ENCODE assay signal across 7 cellular contexts in the genomic region with DNA sequence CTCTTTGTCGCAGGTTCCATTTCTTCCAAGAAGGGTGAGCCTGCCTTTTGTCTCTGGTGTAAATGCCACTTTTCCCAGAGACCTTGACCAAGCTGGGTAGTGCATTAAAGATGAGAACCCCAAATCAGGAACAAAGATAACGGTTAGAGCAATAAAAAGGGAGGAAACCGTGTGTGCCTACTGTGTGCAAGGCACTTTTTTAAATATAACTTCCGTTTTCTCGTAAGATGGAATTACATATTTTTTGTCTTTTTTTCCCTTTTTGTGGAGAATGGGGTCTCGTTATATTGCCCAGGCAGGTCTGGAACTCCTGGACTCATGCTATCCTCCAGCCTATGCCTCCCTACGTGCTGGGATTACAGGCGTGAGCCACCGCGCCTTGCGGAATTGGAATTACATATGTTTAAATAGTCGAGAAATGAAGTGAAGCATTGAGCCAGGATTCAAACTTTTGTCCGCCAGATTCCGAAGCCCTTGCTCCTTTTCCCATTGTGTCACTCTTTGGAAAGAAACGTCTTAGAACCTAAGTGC. TPM values are rescaled to one million over a fixed set of nuclear protein-coding genes. Genes with fewer than 3 reads are reported as not detected.
DNase-seq lines count a peak whose midpoint lies in the region; ATAC-seq and TF ChIP-seq lines count a peak whose summit lies in the region.

No MANE protein-coding gene starts in this region.

- H3K27me3 ChIP-seq in right cardiac atrium (ENCODE audit: control insufficient read depth, insufficient read depth): no peaks in the 10 kb centered on the region

- ATAC-seq in WTC11: no peak
- no peak for ATAC-seq in right cardiac atrium
- ATAC-seq in stimulated activated effector memory CD8-positive, alpha-beta T cell treated with anti-CD3 and anti-CD28 coated beads, Interleukin-12 subunit alpha, Interleukin-12 subunit beta, amount 100 ng/mL, for 72 hours: no peak
- no peak for ATAC-seq in GM21528 (IDR thresholded peaks at IDR 0.05; ENCODE audit: low FRiP score, unreplicated experiment)
- ATAC-seq in HG03097 (IDR thresholded peaks at IDR 0.05; ENCODE audit: low FRiP score, unreplicated experiment): no peak
- no peak for ATAC-seq in GM21825 (IDR thresholded peaks at IDR 0.05; ENCODE audit: unreplicated experiment)

- DNase-seq in WTC11 (ENCODE audit: low spot score) (no peak), right cardiac atrium (no peak)
- no peak for DNase-seq in stimulated activated effector memory CD8-positive, alpha-beta T cell treated with anti-CD3 and anti-CD28 coated beads, Interleukin-12 subunit alpha, Interleukin-12 subunit beta, amount 100 ng/mL, for 72 hours (ENCODE audit: low spot score in 2 of 2)

- POLR2A ChIA-PET in HEK293 (lab: Yijun Ruan, JAX) (interaction anchor here (3.6 kb wide), 1 partner anchor 17 kb away, joined by 47 read pairs; no protein-coding TSS in a partner anchor), WTC11 (lab: Charles Lee) (interaction anchor here (2.3 kb wide), 1 partner anchor 36 kb away, joined by 8 read pairs; no protein-coding TSS in a partner anchor)

- no peaks in the 10 kb centered on the region for H3K27me3 Mint-ChIP-seq in WTC11 (ENCODE audit: low read depth)

- TF ChIP-seq CTCF in HEK293 (tag by site-specific recombination; IDR thresholded peaks at IDR 0.05) (no peak), WTC11 (IDR thresholded peaks at IDR 0.05) (no peak)

- peak overlapping the region; percentile 98 for H3K4me3 Mint-ChIP-seq in WTC11
- peak overlapping the region; percentile 100 for H3K4me3 Mint-ChIP-seq in stimulated activated effector memory CD8-positive, alpha-beta T cell treated with anti-CD3 and anti-CD28 coated beads, Interleukin-12 subunit alpha, Interleukin-12 subunit beta, amount 100 ng/mL, for 72 hours

- peaks cover 7% of the 10 kb centered on the region for H3K36me3 Mint-ChIP-seq in WTC11
- peaks cover 46% of the 10 kb centered on the region for H3K36me3 Mint-ChIP-seq in stimulated activated effector memory CD8-positive, alpha-beta T cell treated with anti-CD3 and anti-CD28 coated beads, Interleukin-12 subunit alpha, Interleukin-12 subunit beta, amount 100 ng/mL, for 72 hours

- H3K27ac ChIP-seq in HEK293 (ENCODE audit: extremely low read depth, low read depth, low read length) (peak overlapping the region; percentile 51), right cardiac atrium (ENCODE audit: low read length) (peak overlapping the region; percentile 88)

- H3K4me1 ChIP-seq in HEK293 (ENCODE audit: control insufficient read depth, insufficient read depth, low read length): peaks cover 12% of the 10 kb centered on the region; the same call in 1 of the 2 replicates
- peaks cover 2% of the 10 kb centered on the region for H3K4me1 ChIP-seq in right cardiac atrium (ENCODE audit: control insufficient read depth, insufficient read depth, low read length)

- CTCF ChIA-PET in HEK293 (lab: Yijun Ruan, JAX): interaction anchor here (1.0 to 5.3 kb wide), 9 partner anchors 10 to 120 kb away, joined by 4 to 73 read pairs (median 13); a partner anchor contains a TSS
- CTCF ChIA-PET in WTC11 (lab: Charles Lee): interaction anchor here (1.1 to 3.1 kb wide), 2 partner anchors 17 to 34 kb away, joined by 6 to 35 read pairs; a partner anchor contains a TSS

- peak overlapping the region; percentile 97 for H3K27ac Mint-ChIP-seq in WTC11
- H3K27ac Mint-ChIP-seq in stimulated activated effector memory CD8-positive, alpha-beta T cell treated with anti-CD3 and anti-CD28 coated beads, Interleukin-12 subunit alpha, Interleukin-12 subunit beta, amount 100 ng/mL, for 72 hours: peak overlapping the region; percentile 95

- H3K4me3 ChIP-seq in HEK293 (ENCODE audit: low read depth, low read length) (no peak overlapping the region), right cardiac atrium (ENCODE audit: low read length) (peak overlapping the region; percentile 39)

- WGBS in right cardiac atrium: 22% methylated on average over 15 of the region's 15 CpGs

- peaks cover 9 to 18% of the 10 kb centered on the region in 2 experiments; a peak in 2 of 3 replicates for H3K36me3 ChIP-seq in HEK293 (ENCODE audit: control insufficient read depth in 2 of 2, insufficient read depth in 1 of 2, low read length in 2 of 2)

- H3K9me3 ChIP-seq in HEK293 (ENCODE audit: control insufficient read depth, insufficient read depth, low read depth, low read length) (no peaks in the 10 kb centered on the region), right cardiac atrium (ENCODE audit: control insufficient read depth, low read length) (no peaks in the 10 kb centered on the region)

- H3K9me3 Mint-ChIP-seq in WTC11: no peaks in the 10 kb centered on the region
- H3K9me3 Mint-ChIP-seq in stimulated activated effector memory CD8-positive, alpha-beta T cell treated with anti-CD3 and anti-CD28 coated beads, Interleukin-12 subunit alpha, Interleukin-12 subunit beta, amount 100 ng/mL, for 72 hours: no peaks in the 10 kb centered on the region

- H3K4me1 Mint-ChIP-seq in WTC11: peaks cover 33% of the 10 kb centered on the region
- H3K4me1 Mint-ChIP-seq in stimulated activated effector memory CD8-positive, alpha-beta T cell treated with anti-CD3 and anti-CD28 coated beads, Interleukin-12 subunit alpha, Interleukin-12 subunit beta, amount 100 ng/mL, for 72 hours: peaks cover 41% of the 10 kb centered on the region

- intact Hi-C loops in right cardiac atrium (cut with DNase I): no loop called here

TF ChIP-seq in HEK293, 187 proteins besides CTCF, POLR2A, EP300 and RAD21:
- no peak for TF ChIP-seq ZNF610 (tag by site-specific recombination; IDR thresholded peaks at IDR 0.05; ENCODE audit: borderline replicate concordance)
- TF ChIP-seq ZNF335 (tag by site-specific recombination; conservative IDR thresholded peaks at IDR 0.05): 0 out of 2 replicates have a peak, but pooled peaks have one; percentile 29

TF ChIP-seq in WTC11, 78 proteins besides CTCF, POLR2A, EP300 and RAD21:
- TF ChIP-seq RORB (CRISPR knock-in tag; IDR thresholded peaks at IDR 0.05): no peak
- TF ChIP-seq PRRX2 (CRISPR knock-in tag; IDR thresholded peaks at IDR 0.05): no peak
- no peak for TF ChIP-seq SP1 (CRISPR knock-in tag; conservative IDR thresholded peaks at IDR 0.05)
- TF ChIP-seq, protein P1, sequence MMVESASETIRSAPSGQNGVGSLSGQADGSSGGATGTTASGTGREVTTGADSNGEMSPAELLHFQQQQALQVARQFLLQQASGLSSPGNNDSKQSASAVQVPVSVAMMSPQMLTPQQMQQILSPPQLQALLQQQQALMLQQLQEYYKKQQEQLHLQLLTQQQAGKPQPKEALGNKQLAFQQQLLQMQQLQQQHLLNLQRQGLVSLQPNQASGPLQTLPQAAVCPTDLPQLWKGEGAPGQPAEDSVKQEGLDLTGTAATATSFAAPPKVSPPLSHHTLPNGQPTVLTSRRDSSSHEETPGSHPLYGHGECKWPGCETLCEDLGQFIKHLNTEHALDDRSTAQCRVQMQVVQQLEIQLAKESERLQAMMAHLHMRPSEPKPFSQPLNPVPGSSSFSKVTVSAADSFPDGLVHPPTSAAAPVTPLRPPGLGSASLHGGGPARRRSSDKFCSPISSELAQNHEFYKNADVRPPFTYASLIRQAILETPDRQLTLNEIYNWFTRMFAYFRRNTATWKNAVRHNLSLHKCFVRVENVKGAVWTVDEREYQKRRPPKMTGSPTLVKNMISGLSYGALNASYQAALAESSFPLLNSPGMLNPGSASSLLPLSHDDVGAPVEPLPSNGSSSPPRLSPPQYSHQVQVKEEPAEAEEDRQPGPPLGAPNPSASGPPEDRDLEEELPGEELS (CRISPR knock-in tag; IDR thresholded peaks at IDR 0.05): no peak
- no peak for TF ChIP-seq SMAD3 (CRISPR knock-in tag; IDR thresholded peaks at IDR 0.05; ENCODE audit: borderline replicate concordance)
- TF ChIP-seq NR2C2 (CRISPR knock-in tag; IDR thresholded peaks at IDR 0.05): no peak
- no peak for TF ChIP-seq FOXK1 (CRISPR knock-in tag; IDR thresholded peaks at IDR 0.05)

RNA-seq across cellular contexts. Expression of a gene that starts 0.5 kb away (rescaled TPM):
- total RNA-seq in WTC11 (2021) (42.7 to 47.9 TPM (median 47.5 TPM) in 3 replicates), right cardiac atrium (10 to 100 TPM; 20.2 to 26.0 (median 24.4) TPM)
- polyA plus RNA-seq in right cardiac atrium: 19.1 TPM

RNA-seq across cellular contexts. Expression of a gene that starts 1.9 kb away (rescaled TPM):
- total RNA-seq in WTC11 (2021) (45.5 to 57.4 TPM (median 48.7 TPM) in 3 replicates), right cardiac atrium (10 to 100 TPM; 43.5 to 63.2 (median 47.0) TPM)
- polyA plus RNA-seq in right cardiac atrium: 17.4 TPM

RNA-seq across cellular contexts. Expression of a gene that starts 6.2 kb away (rescaled TPM):
- total RNA-seq in WTC11 (2021) (0.26 to 0.62 TPM (median 0.46 TPM) in 3 replicates), right cardiac atrium (under 1 TPM in 1 of 4 donors, not detected in 3; 0.49 TPM)
- polyA plus RNA-seq in right cardiac atrium: 0.18 TPM

RNA-seq across cellular contexts. Expression of a gene that starts 34.4 kb away (rescaled TPM):
- total RNA-seq in WTC11 (2021): 72.8 to 77.9 TPM (median 76.8 TPM) in 3 replicates
- total RNA-seq in right cardiac atrium: 10 to 100 TPM; 63.2 to 94.6 (median 72.2) TPM
- 28.6 TPM for polyA plus RNA-seq in right cardiac atrium

RNA-seq across cellular contexts. Expression of a gene that starts 34.5 kb away (rescaled TPM):
- total RNA-seq in WTC11 (2021) (33.0 to 41.2 TPM (median 38.6 TPM) in 3 replicates), right cardiac atrium (10 to 100 TPM; 22.8 to 30.7 (median 25.6) TPM)
- polyA plus RNA-seq in right cardiac atrium: 13.4 TPM
